ENCODE assay signal across 1 cellular context in genomic region chr4:73257242-73257994, GRCh38.
TF ChIP-seq lines count a peak whose summit lies in the region.

No MANE protein-coding gene starts in this region.

TF ChIP-seq in HepG2, 621 proteins besides CTCF, POLR2A, EP300 and RAD21 (continued from another document and continues in another):
- TF ChIP-seq ZNF574 (CRISPR knock-in tag; IDR thresholded peaks at IDR 0.05) (no peak), NBN (conservative IDR thresholded peaks at IDR 0.05) (no peak), CHD4 (IDR thresholded peaks at IDR 0.05; ENCODE audit: borderline replicate concordance, low read length) (no peak), CAMTA2 (CRISPR knock-in tag; IDR thresholded peaks at IDR 0.05; ENCODE audit: borderline replicate concordance) (no peak), ATF1 (CRISPR knock-in tag; IDR thresholded peaks at IDR 0.05) (0 out of 2 replicates have a peak, but pooled peaks have one; percentile 44), THAP11 (CRISPR knock-in tag; IDR thresholded peaks at IDR 0.05) (peak; percentile 16; the same call in 1 of the 2 replicates), YEATS2 (CRISPR knock-in tag; IDR thresholded peaks at IDR 0.05; ENCODE audit: borderline replicate concordance) (0 out of 2 replicates have a peak, but pooled peaks have one; percentile 8), ZNF761 (CRISPR knock-in tag; conservative IDR thresholded peaks at IDR 0.05) (no peak), PHF8 (CRISPR knock-in tag; IDR thresholded peaks at IDR 0.05) (no peak), ZFY (CRISPR knock-in tag; IDR thresholded peaks at IDR 0.05) (peak; percentile 49), HOXA9 (CRISPR knock-in tag; IDR thresholded peaks at IDR 0.05; ENCODE audit: borderline replicate concordance) (no peak), JUNB (CRISPR knock-in tag; IDR thresholded peaks at IDR 0.05; ENCODE audit: borderline replicate concordance) (no peak), HNRNPLL (IDR thresholded peaks at IDR 0.05; ENCODE audit: low read depth, low read length, poor library complexity, severe bottlenecking) (no peak), JUND (CRISPR knock-in tag; IDR thresholded peaks at IDR 0.05) (no peak), CREB3 (CRISPR knock-in tag; IDR thresholded peaks at IDR 0.05) (no peak), KLF9 (CRISPR knock-in tag; IDR thresholded peaks at IDR 0.05; ENCODE audit: low read depth) (no peak), ZNF138 (CRISPR knock-in tag; IDR thresholded peaks at IDR 0.05; ENCODE audit: low read depth) (no peak), ZFP36L1 (CRISPR knock-in tag; IDR thresholded peaks at IDR 0.05) (0 out of 2 replicates have a peak, but pooled peaks have one; percentile 21), ZMAT3 (CRISPR knock-in tag; conservative IDR thresholded peaks at IDR 0.05) (no peak), ZNF883 (CRISPR knock-in tag; IDR thresholded peaks at IDR 0.05; ENCODE audit: not compliant biosample characterization) (no peak), FOXO1 (CRISPR knock-in tag; IDR thresholded peaks at IDR 0.05) (no peak), CCAR2 (optimal IDR thresholded peaks at IDR 0.05; ENCODE audit: low read depth, low read length) (no peak), RXRB (CRISPR knock-in tag; IDR thresholded peaks at IDR 0.05; ENCODE audit: borderline replicate concordance) (peak; percentile 7; the same call in 1 of the 2 replicates), POGZ (CRISPR knock-in tag; IDR thresholded peaks at IDR 0.05) (0 out of 2 replicates have a peak, but pooled peaks have one; percentile 7), ZBTB33 (CRISPR knock-in tag; IDR thresholded peaks at IDR 0.05) (no peak), AGO1 (IDR thresholded peaks at IDR 0.05; ENCODE audit: low read depth, low read length, poor library complexity, severe bottlenecking) (no peak), PATZ1 (CRISPR knock-in tag; IDR thresholded peaks at IDR 0.05) (peak; percentile 36; the same call in 1 of the 2 replicates), ZFP36L2 (CRISPR knock-in tag; IDR thresholded peaks at IDR 0.05) (no peak), MAF1 (CRISPR knock-in tag; IDR thresholded peaks at IDR 0.05; ENCODE audit: borderline replicate concordance) (no peak), SAP130 (CRISPR knock-in tag; IDR thresholded peaks at IDR 0.05; ENCODE audit: low read depth) (peak; percentile 30), KAT8 (CRISPR knock-in tag; IDR thresholded peaks at IDR 0.05) (no peak; the same call in 1 of the 2 replicates), ZNF670 (CRISPR knock-in tag; IDR thresholded peaks at IDR 0.05; ENCODE audit: borderline replicate concordance) (no peak), ZNF124 (CRISPR knock-in tag; IDR thresholded peaks at IDR 0.05) (no peak), CEBPG (CRISPR knock-in tag; IDR thresholded peaks at IDR 0.05) (0 out of 2 replicates have a peak, but pooled peaks have one; percentile 13), HDAC2 (CRISPR knock-in tag; IDR thresholded peaks at IDR 0.05) (no peak), TP53 (CRISPR knock-in tag; conservative IDR thresholded peaks at IDR 0.05) (no peak), ZNF333 (CRISPR knock-in tag; IDR thresholded peaks at IDR 0.05; ENCODE audit: borderline replicate concordance) (no peak), TERF1 (CRISPR knock-in tag; IDR thresholded peaks at IDR 0.05) (no peak), HDAC1 (CRISPR knock-in tag; IDR thresholded peaks at IDR 0.05) (peak; percentile 32; the same call in 1 of the 2 replicates), HOXA7 (CRISPR knock-in tag; IDR thresholded peaks at IDR 0.05) (no peak), JUN (CRISPR knock-in tag; IDR thresholded peaks at IDR 0.05) (no peak), ZBTB3 (CRISPR knock-in tag; IDR thresholded peaks at IDR 0.05; ENCODE audit: borderline replicate concordance, low read depth) (no peak)
- TF ChIP-seq, protein P1, sequence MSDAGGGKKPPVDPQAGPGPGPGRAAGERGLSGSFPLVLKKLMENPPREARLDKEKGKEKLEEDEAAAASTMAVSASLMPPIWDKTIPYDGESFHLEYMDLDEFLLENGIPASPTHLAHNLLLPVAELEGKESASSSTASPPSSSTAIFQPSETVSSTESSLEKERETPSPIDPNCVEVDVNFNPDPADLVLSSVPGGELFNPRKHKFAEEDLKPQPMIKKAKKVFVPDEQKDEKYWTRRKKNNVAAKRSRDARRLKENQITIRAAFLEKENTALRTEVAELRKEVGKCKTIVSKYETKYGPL (CRISPR knock-in tag; IDR thresholded peaks at IDR 0.05), result peak; percentile 19; the same call in 1 of the 2 replicates
- TF ChIP-seq, protein P2, sequence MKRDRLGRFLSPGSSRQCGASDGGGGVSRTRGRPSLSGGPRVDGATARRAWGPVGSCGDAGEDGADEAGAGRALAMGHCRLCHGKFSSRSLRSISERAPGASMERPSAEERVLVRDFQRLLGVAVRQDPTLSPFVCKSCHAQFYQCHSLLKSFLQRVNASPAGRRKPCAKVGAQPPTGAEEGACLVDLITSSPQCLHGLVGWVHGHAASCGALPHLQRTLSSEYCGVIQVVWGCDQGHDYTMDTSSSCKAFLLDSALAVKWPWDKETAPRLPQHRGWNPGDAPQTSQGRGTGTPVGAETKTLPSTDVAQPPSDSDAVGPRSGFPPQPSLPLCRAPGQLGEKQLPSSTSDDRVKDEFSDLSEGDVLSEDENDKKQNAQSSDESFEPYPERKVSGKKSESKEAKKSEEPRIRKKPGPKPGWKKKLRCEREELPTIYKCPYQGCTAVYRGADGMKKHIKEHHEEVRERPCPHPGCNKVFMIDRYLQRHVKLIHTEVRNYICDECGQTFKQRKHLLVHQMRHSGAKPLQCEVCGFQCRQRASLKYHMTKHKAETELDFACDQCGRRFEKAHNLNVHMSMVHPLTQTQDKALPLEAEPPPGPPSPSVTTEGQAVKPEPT (CRISPR knock-in tag; IDR thresholded peaks at IDR 0.05; ENCODE audit: low read depth), result no peak
- TF ChIP-seq, protein P3, sequence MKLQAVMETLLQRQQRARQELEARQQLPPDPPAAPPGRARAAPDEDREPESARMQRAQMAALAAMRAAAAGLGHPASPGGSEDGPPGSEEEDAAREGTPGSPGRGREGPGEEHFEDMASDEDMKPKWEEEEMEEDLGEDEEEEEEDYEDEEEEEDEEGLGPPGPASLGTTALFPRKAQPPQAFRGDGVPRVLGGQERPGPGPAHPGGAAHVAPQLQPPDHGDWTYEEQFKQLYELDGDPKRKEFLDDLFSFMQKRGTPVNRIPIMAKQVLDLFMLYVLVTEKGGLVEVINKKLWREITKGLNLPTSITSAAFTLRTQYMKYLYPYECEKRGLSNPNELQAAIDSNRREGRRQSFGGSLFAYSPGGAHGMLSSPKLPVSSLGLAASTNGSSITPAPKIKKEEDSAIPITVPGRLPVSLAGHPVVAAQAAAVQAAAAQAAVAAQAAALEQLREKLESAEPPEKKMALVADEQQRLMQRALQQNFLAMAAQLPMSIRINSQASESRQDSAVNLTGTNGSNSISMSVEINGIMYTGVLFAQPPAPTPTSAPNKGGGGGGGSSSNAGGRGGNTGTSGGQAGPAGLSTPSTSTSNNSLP (IDR thresholded peaks at IDR 0.05; ENCODE audit: low read depth, low read length), result peak; percentile 87
- TF ChIP-seq, protein P4, sequence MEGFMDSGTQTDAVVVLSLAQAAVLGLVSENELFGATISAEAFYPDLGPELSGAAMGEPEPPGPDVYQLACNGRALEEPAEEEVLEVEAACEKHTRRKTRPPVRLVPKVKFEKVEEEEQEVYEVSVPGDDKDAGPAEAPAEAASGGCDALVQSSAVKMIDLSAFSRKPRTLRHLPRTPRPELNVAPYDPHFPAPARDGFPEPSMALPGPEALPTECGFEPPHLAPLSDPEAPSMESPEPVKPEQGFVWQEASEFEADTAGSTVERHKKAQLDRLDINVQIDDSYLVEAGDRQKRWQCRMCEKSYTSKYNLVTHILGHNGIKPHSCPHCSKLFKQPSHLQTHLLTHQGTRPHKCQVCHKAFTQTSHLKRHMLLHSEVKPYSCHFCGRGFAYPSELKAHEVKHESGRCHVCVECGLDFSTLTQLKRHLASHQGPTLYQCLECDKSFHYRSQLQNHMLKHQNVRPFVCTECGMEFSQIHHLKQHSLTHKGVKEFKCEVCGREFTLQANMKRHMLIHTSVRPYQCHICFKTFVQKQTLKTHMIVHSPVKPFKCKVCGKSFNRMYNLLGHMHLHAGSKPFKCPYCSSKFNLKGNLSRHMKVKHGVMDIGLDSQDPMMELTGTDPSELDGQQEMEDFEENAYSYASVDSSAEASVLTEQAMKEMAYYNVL (CRISPR knock-in tag; IDR thresholded peaks at IDR 0.05; ENCODE audit: borderline replicate concordance), result no peak
- TF ChIP-seq, protein P5, sequence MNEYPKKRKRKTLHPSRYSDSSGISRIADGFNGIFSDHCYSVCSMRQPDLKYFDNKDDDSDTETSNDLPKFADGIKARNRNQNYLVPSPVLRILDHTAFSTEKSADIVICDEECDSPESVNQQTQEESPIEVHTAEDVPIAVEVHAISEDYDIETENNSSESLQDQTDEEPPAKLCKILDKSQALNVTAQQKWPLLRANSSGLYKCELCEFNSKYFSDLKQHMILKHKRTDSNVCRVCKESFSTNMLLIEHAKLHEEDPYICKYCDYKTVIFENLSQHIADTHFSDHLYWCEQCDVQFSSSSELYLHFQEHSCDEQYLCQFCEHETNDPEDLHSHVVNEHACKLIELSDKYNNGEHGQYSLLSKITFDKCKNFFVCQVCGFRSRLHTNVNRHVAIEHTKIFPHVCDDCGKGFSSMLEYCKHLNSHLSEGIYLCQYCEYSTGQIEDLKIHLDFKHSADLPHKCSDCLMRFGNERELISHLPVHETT (CRISPR knock-in tag; conservative IDR thresholded peaks at IDR 0.05), result no peak
